17 cellular contexts compared by ENCODE assay signal in genomic region chr3:72316501-72317279, GRCh38.
DNase-seq lines count a peak whose midpoint lies in the region; ATAC-seq and TF ChIP-seq lines count a peak whose summit lies in the region.
"Had no signal": no experiment of that assay in that cellular context is flagged by ENCODE, and none has a peak within 500 bp of the region (broad histone marks: within the 10 kb centered on the region; RNA-seq: fewer than 3 reads in every experiment).

No MANE protein-coding gene starts in this region.

- H3K23ac ChIP-seq in IMR-90 (ENCODE audit: low read depth, low read length) (no peak overlapping the region), H9 (ENCODE audit: insufficient read length, low read depth, low read length) (no peak overlapping the region)

- no peak for DNase-seq in IMR-90
- DNase-seq in body of pancreas: peak in 3 of 4 donors; percentile 34 to 48 (median 37)
- peak in 2 of 3 donors; percentile 32 to 55 for DNase-seq in mucosa of descending colon
- peak; percentile 63 for DNase-seq in smooth muscle cell of the brain vasculature (ENCODE audit: low read depth, low spot score)
- no peak for DNase-seq in T-helper 17 cell
- DNase-seq in H9: no peak
- DNase-seq: CD8-positive, alpha-beta T cell; DND-41; GDM1; GOT3; HFFc6; NCI-H1417; NCI-H2081; NCI-H510A treated with DMSO at 0.1 percent for 48 hours; SHP77 treated with DMSO at 0.1 percent for 48 hours had no signal

- no peak overlapping the region for H3K9ac ChIP-seq in IMR-90 (ENCODE audit: low read depth, low read length)
- no peak overlapping the region for H3K9ac ChIP-seq in H9 (ENCODE audit: extremely low read depth, insufficient read length, low read length)

- H3K9me3 ChIP-seq in IMR-90 (ENCODE audit: control insufficient read depth, insufficient read depth, low read length) (no peaks in the 10 kb centered on the region), body of pancreas (no peaks in the 10 kb centered on the region), mucosa of descending colon (no peaks in the 10 kb centered on the region), T-helper 17 cell (ENCODE audit: control insufficient read depth, low read length, poor library complexity, severe bottlenecking) (no peaks in the 10 kb centered on the region), H9 (ENCODE audit: control insufficient read depth, low read depth, low read length) (no peaks in the 10 kb centered on the region)

- H4K20me1 ChIP-seq in IMR-90 (ENCODE audit: insufficient read depth, low read length) (no peaks in the 10 kb centered on the region), H9 (ENCODE audit: control insufficient read depth, insufficient read depth, insufficient read length) (no peaks in the 10 kb centered on the region)

- H4K91ac ChIP-seq in IMR-90 (ENCODE audit: insufficient read depth, low read depth, low read length) (no peak overlapping the region), H9 (ENCODE audit: insufficient read length, low read depth, low read length) (no peak overlapping the region)

- CTCF ChIA-PET in IMR-90 (lab: Yijun Ruan, JAX): no interaction called here

- no peak overlapping the region for H3K14ac ChIP-seq in IMR-90 (replicated peaks; ENCODE audit: low read depth, low read length)
- H3K14ac ChIP-seq in H9 (ENCODE audit: insufficient read depth, low read length): no peak overlapping the region

- no peaks in the 10 kb centered on the region for H3K36me3 ChIP-seq in IMR-90 (ENCODE audit: control insufficient read depth, insufficient read depth, low read length)
- H3K36me3 ChIP-seq in body of pancreas (replicated peaks in 1 of 2; ENCODE audit: insufficient read depth in 1 of 2, low read depth in 2 of 2): no peaks in the 10 kb centered on the region
- H3K36me3 ChIP-seq in mucosa of descending colon (ENCODE audit: low read depth): no peaks in the 10 kb centered on the region

- H3K4me1 Mint-ChIP-seq in T-helper 17 cell (peaks cover under 1% of the 10 kb centered on the region), H9 (no peaks in the 10 kb centered on the region)

- no peaks in the 10 kb centered on the region for H3K79me1 ChIP-seq in IMR-90 (ENCODE audit: low read depth in 1 of 2, low read length in 2 of 2)
- no peaks in the 10 kb centered on the region for H3K79me1 ChIP-seq in H9 (ENCODE audit: insufficient read depth, low read depth, low read length, poor library complexity, severe bottlenecking)

- no peak overlapping the region for H2AK9ac ChIP-seq in IMR-90 (replicated peaks; ENCODE audit: low read depth, low read length, poor library complexity)

- TF ChIP-seq POLR2A in IMR-90 (IDR thresholded peaks at IDR 0.05; ENCODE audit: low read depth, low read length): no peak
- TF ChIP-seq POLR2A in body of pancreas (IDR thresholded peaks at IDR 0.05): no peak

- H3K27me3 ChIP-seq in IMR-90 (ENCODE audit: control insufficient read depth, insufficient read depth, low read length) (no peaks in the 10 kb centered on the region), body of pancreas (no peaks in the 10 kb centered on the region), H9 (ENCODE audit: insufficient read depth, low read length) (no peaks in the 10 kb centered on the region)

- H2AK5ac ChIP-seq in IMR-90 (ENCODE audit: low read depth, low read length): peak overlapping the region; percentile 63; the same call in 1 of the 2 replicates
- H2AK5ac ChIP-seq in H9 (ENCODE audit: insufficient read length, low read length): no peak overlapping the region

- H3K56ac ChIP-seq in IMR-90 (ENCODE audit: extremely low read depth, insufficient read depth, low read length) (no peak overlapping the region), H9 (ENCODE audit: insufficient read length, low read depth, low read length) (no peak overlapping the region)

- H3K4me3 ChIP-seq in IMR-90 (ENCODE audit: insufficient read depth, low read depth, low read length) (no peak overlapping the region), body of pancreas (no peak overlapping the region), mucosa of descending colon (no peak overlapping the region)

- 100% methylated on average over 2 of the region's 13 CpGs; no CpG with 5 or more reads in 1 of the 2 experiments for WGBS in IMR-90 (ENCODE audit: extremely low coverage in 2 of 2, insufficient read length in 1 of 2), 2 experiments
- 89 to 91% methylated on average over 10 to 13 of the region's 13 CpGs for WGBS in body of pancreas, 2 donors
- no CpG with 5 or more reads among the region's 13 CpGs for WGBS in H9 (ENCODE audit: extremely low coverage, insufficient read length, low lambda C conversion rate)

- H3K4me3 Mint-ChIP-seq in T-helper 17 cell (no peak overlapping the region), H9 (no peak overlapping the region)
- H3K4me3 Mint-ChIP-seq: CD8-positive, alpha-beta T cell; HFFc6 had no signal

- peak overlapping the region; percentile 4; the same call in 1 of the 2 replicates for H3K4ac ChIP-seq in IMR-90 (ENCODE audit: low read depth, low read length)
- H3K4ac ChIP-seq in H9 (ENCODE audit: low read depth, low read length): no peak overlapping the region

- H4K8ac ChIP-seq in IMR-90 (ENCODE audit: low read depth in 2 of 2, low read length in 2 of 2) (no peak overlapping the region), H9 (replicated peaks; ENCODE audit: insufficient read length, low read depth, low read length) (no peak overlapping the region)

- H2BK12ac ChIP-seq in H9 (ENCODE audit: insufficient read length, low read depth, low read length): no peak overlapping the region

- dilution Hi-C loops in IMR-90 (cut with HindIII; ENCODE audit: low sequenced_read_pairs, unreplicated experiment): no loop called here

- H3K79me2 ChIP-seq in H9 (ENCODE audit: insufficient read depth, low read length): no peaks in the 10 kb centered on the region

- no peaks in the 10 kb centered on the region for H3K36me3 Mint-ChIP-seq in T-helper 17 cell (ENCODE audit: low read depth)
- no peaks in the 10 kb centered on the region for H3K36me3 Mint-ChIP-seq in H9 (ENCODE audit: insufficient read depth in 1 of 3, low read depth in 3 of 3)
- H3K36me3 Mint-ChIP-seq: CD8-positive, alpha-beta T cell had no signal

- no peak overlapping the region for H2BK5ac ChIP-seq in IMR-90 (ENCODE audit: low read depth, low read length, poor library complexity, severe bottlenecking)
- H2BK5ac ChIP-seq in H9 (ENCODE audit: insufficient read length, low read length): no peak overlapping the region

- intact Hi-C loops in IMR-90 (cut with micrococcal nuclease) (no loop called here), body of pancreas (cut with DNase I) (no loop called here), mucosa of descending colon (cut with DNase I, micrococcal nuclease) (no loop called here)

- in situ Hi-C loops in IMR-90 (cut with MboI; ENCODE audit: low sequenced_read_pairs): no loop called here

- H3K4me2 ChIP-seq in IMR-90 (ENCODE audit: low read depth, low read length) (no peak overlapping the region), H9 (ENCODE audit: insufficient read depth, insufficient read length, low read length) (no peak overlapping the region)

- ATAC-seq in IMR-90 (ENCODE audit: low read depth) (no peak), body of pancreas (peak; percentile 24), mucosa of descending colon (peak; percentile 92), T-helper 17 cell (no peak), HG03175 (IDR thresholded peaks at IDR 0.05; ENCODE audit: unreplicated experiment) (no peak), HG03280 (IDR thresholded peaks at IDR 0.05; ENCODE audit: unreplicated experiment) (no peak)
- ATAC-seq: CD8-positive, alpha-beta T cell had no signal

- no peak overlapping the region for H4K5ac ChIP-seq in IMR-90 (ENCODE audit: low read depth, low read length)
- H4K5ac ChIP-seq in H9 (ENCODE audit: insufficient read length, low read depth, low read length): no peak overlapping the region

- no peaks in the 10 kb centered on the region for H3K9me3 Mint-ChIP-seq in H9
- H3K9me3 Mint-ChIP-seq: CD8-positive, alpha-beta T cell; HFFc6 had no signal

- no peak overlapping the region; the same call in 1 of the 2 replicates for H2BK20ac ChIP-seq in IMR-90 (ENCODE audit: low read depth, low read length)
- H2BK20ac ChIP-seq in H9 (ENCODE audit: low read depth, low read length, poor library complexity, severe bottlenecking): no peak overlapping the region

- POLR2A ChIA-PET in IMR-90 (lab: Charles Lee; ENCODE audit: unreplicated experiment): no interaction called here

- H3K4me1 ChIP-seq in IMR-90 (ENCODE audit: control insufficient read depth, insufficient read depth, low read length): peaks cover 20% of the 10 kb centered on the region
- peaks cover 32% of the 10 kb centered on the region for H3K4me1 ChIP-seq in body of pancreas
- H3K4me1 ChIP-seq in mucosa of descending colon (ENCODE audit: low read depth): peaks cover 11% of the 10 kb centered on the region
- no peaks in the 10 kb centered on the region for H3K4me1 ChIP-seq in H9 (ENCODE audit: insufficient read depth, low read length)

- TF ChIP-seq CTCF in IMR-90 (conservative IDR thresholded peaks at IDR 0.05; ENCODE audit: low read depth, low read length) (no peak), body of pancreas (IDR thresholded peaks at IDR 0.05) (no peak), mucosa of descending colon (IDR thresholded peaks at IDR 0.05) (no peak), H9 (conservative IDR thresholded peaks at IDR 0.05) (no peak)

- H3K27ac Mint-ChIP-seq in T-helper 17 cell: no peak overlapping the region
- no peak overlapping the region for H3K27ac Mint-ChIP-seq in H9
- H3K27ac Mint-ChIP-seq: CD8-positive, alpha-beta T cell; HFFc6 had no signal

- H3K9me1 ChIP-seq in IMR-90 (ENCODE audit: insufficient read depth, low read length): peaks cover 7% of the 10 kb centered on the region; the same call in 1 of the 2 replicates

- H3K23me2 ChIP-seq in H9 (ENCODE audit: insufficient read length, low read depth, low read length, poor library complexity, severe bottlenecking): no peaks in the 10 kb centered on the region

- H2BK15ac ChIP-seq in IMR-90 (ENCODE audit: low read depth, low read length) (no peak overlapping the region), H9 (ENCODE audit: low read depth, low read length) (no peak overlapping the region)

- no peak overlapping the region for H3T11ph ChIP-seq in H9 (ENCODE audit: low read length)

- H3K27ac ChIP-seq in IMR-90 (ENCODE audit: insufficient read depth, low read length) (no peak overlapping the region), body of pancreas (no peak overlapping the region), H9 (ENCODE audit: insufficient read length, low read depth, low read length) (no peak overlapping the region)

- no peak for TF ChIP-seq RAD21 in IMR-90 (IDR thresholded peaks at IDR 0.05; ENCODE audit: low read length)

- H3K18ac ChIP-seq in IMR-90 (ENCODE audit: low read depth, low read length) (no peak overlapping the region), H9 (ENCODE audit: insufficient read length, low read depth, low read length) (no peak overlapping the region)

- H3K27me3 Mint-ChIP-seq in T-helper 17 cell (no peaks in the 10 kb centered on the region), H9 (ENCODE audit: low read depth) (peaks cover 3% of the 10 kb centered on the region; the same call in 1 of the 2 replicates)

- BruUV-seq in IMR-90 (replicated peaks; lab: Mats Ljungman, UMichigan): no TSS peak

- H2BK120ac ChIP-seq in IMR-90 (ENCODE audit: low read depth, low read length) (no peak overlapping the region), H9 (ENCODE audit: low read depth, low read length, poor library complexity, severe bottlenecking) (no peak overlapping the region)

- H2AFZ ChIP-seq in IMR-90 (replicated peaks; ENCODE audit: low read length, poor library complexity) (no peak overlapping the region), H9 (ENCODE audit: low read length) (no peak overlapping the region)

Comparison
In these comparisons a context has a peak if more than half of its experiments do, and no peak if none do; other contexts are left out.
1. ATAC-seq: peak in body of pancreas (single experiment) and mucosa of descending colon (single experiment); none in IMR-90 (single experiment), T-helper 17 cell (single experiment), HG03175 (single experiment) and HG03280 (single experiment).
2. DNase-seq: peak in body of pancreas (3 of 4), mucosa of descending colon (2 of 3) and smooth muscle cell of the brain vasculature (single experiment); none in IMR-90 (single experiment), T-helper 17 cell (0 of 3) and H9 (single experiment).